21 cellular contexts compared by ENCODE assay signal in genomic region chr6:5521322-5521721, GRCh38.
DNase-seq lines count a peak whose midpoint lies in the region; ATAC-seq and TF ChIP-seq lines count a peak whose summit lies in the region.
"Had no signal": no experiment of that assay in that cellular context is flagged by ENCODE, and none has a peak within 500 bp of the region (broad histone marks: within the 10 kb centered on the region; RNA-seq: fewer than 3 reads in every experiment).

No MANE protein-coding gene starts in this region.

- POLR2A ChIA-PET in CD4-positive, alpha-beta memory T cell (lab: Charles Lee; ENCODE audit: partially characterized antibody): interaction anchor here (0.7 to 1.2 kb wide), 2 partner anchors 9 to 15 kb away, joined by 3 read pairs; no protein-coding TSS in a partner anchor

- peaks cover 61% of the 10 kb centered on the region for H3K4me1 ChIP-seq in CD4-positive, alpha-beta memory T cell (ENCODE audit: insufficient read depth, low read length)
- H3K4me1 ChIP-seq in Loucy (ENCODE audit: insufficient read depth, low read length, poor library complexity, severe bottlenecking) (peaks cover 46% of the 10 kb centered on the region), esophagus muscularis mucosa (no peaks in the 10 kb centered on the region)

- H3K27me3 ChIP-seq in CD4-positive, alpha-beta memory T cell (ENCODE audit: insufficient read depth, low read length): no peaks in the 10 kb centered on the region
- no peaks in the 10 kb centered on the region for H3K27me3 ChIP-seq in Loucy (ENCODE audit: insufficient read depth, low read length, poor library complexity, severe bottlenecking)
- no peaks in the 10 kb centered on the region for H3K27me3 ChIP-seq in esophagus muscularis mucosa
- H3K27me3 ChIP-seq: BLaER1 treated with 17β-estradiol and CSF1 and Interleukin-3, amounts not matched to agents 10 nM and 100 nM had no signal

- no peak overlapping the region for H2AFZ ChIP-seq in Loucy (ENCODE audit: low read length)
- H2AFZ ChIP-seq: GM23338 had no signal

- no peak overlapping the region for H3K9ac ChIP-seq in Loucy (ENCODE audit: low read depth, low read length, poor library complexity, severe bottlenecking)
- H3K9ac ChIP-seq: BLaER1 treated with 17β-estradiol and CSF1 and Interleukin-3, amounts not matched to agents 10 nM and 100 nM had no signal

- peak overlapping the region; percentile 41 for H3K4me3 Mint-ChIP-seq in T-helper 2 cell treated with Interferon-gamma antibody and Interleukin-4, amounts not matched to agents 5 μg/mL and 100 μg/mL, for 36 hours
- peak overlapping the region in 6 of 8 donors; percentile 20 to 67 (median 50) for H3K4me3 Mint-ChIP-seq in CD4-positive, alpha-beta memory T cell
- H3K4me3 Mint-ChIP-seq in nephron progenitor cell: no peak overlapping the region
- H3K4me3 Mint-ChIP-seq: GM23338, IgD-negative memory B cell had no signal

- TF ChIP-seq EP300 in esophagus muscularis mucosa (IDR thresholded peaks at IDR 0.05): no peak

- no peaks in the 10 kb centered on the region for H3K9me3 ChIP-seq in CD4-positive, alpha-beta memory T cell (ENCODE audit: control insufficient read depth in 1 of 2, low read length in 2 of 2)
- H3K9me3 ChIP-seq in Loucy (ENCODE audit: insufficient read depth, low read depth, low read length) (no peaks in the 10 kb centered on the region), esophagus muscularis mucosa (no peaks in the 10 kb centered on the region)
- H3K9me3 ChIP-seq: BLaER1 treated with 17β-estradiol and CSF1 and Interleukin-3, amounts not matched to agents 10 nM and 100 nM had no signal

- H4K20me1 ChIP-seq in Loucy (ENCODE audit: insufficient read depth, low read length, poor library complexity, severe bottlenecking): no peaks in the 10 kb centered on the region
- H4K20me1 ChIP-seq: BLaER1 treated with 17β-estradiol and CSF1 and Interleukin-3, amounts not matched to agents 10 nM and 100 nM had no signal

- H3K36me3 ChIP-seq in CD4-positive, alpha-beta memory T cell (ENCODE audit: insufficient read depth, low read length): no peaks in the 10 kb centered on the region
- H3K36me3 ChIP-seq in Loucy (ENCODE audit: insufficient read depth, low read length) (no peaks in the 10 kb centered on the region), esophagus muscularis mucosa (no peaks in the 10 kb centered on the region)
- H3K36me3 ChIP-seq: BLaER1 treated with 17β-estradiol and CSF1 and Interleukin-3, amounts not matched to agents 10 nM and 100 nM had no signal

- H3K36me3 Mint-ChIP-seq in T-helper 2 cell treated with Interferon-gamma antibody and Interleukin-4, amounts not matched to agents 5 μg/mL and 100 μg/mL, for 36 hours (ENCODE audit: low read depth): peaks cover 4% of the 10 kb centered on the region
- H3K36me3 Mint-ChIP-seq in CD4-positive, alpha-beta memory T cell: peaks cover 0 to 11% of the 10 kb centered on the region in 2 donors
- H3K36me3 Mint-ChIP-seq in nephron progenitor cell (ENCODE audit: low read depth): peaks cover 5% of the 10 kb centered on the region

- H3K9me3 Mint-ChIP-seq in T-helper 2 cell treated with Interferon-gamma antibody and Interleukin-4, amounts not matched to agents 5 μg/mL and 100 μg/mL, for 36 hours: no peaks in the 10 kb centered on the region
- H3K9me3 Mint-ChIP-seq in CD4-positive, alpha-beta memory T cell: no peaks in the 10 kb centered on the region
- H3K9me3 Mint-ChIP-seq in nephron progenitor cell: no peaks in the 10 kb centered on the region
- H3K9me3 Mint-ChIP-seq: GM23338, IgD-negative memory B cell had no signal

- H3K27me3 Mint-ChIP-seq in T-helper 2 cell treated with Interferon-gamma antibody and Interleukin-4, amounts not matched to agents 5 μg/mL and 100 μg/mL, for 36 hours (ENCODE audit: low read depth): no peaks in the 10 kb centered on the region
- no peaks in the 10 kb centered on the region for H3K27me3 Mint-ChIP-seq in CD4-positive, alpha-beta memory T cell
- peaks cover 4% of the 10 kb centered on the region for H3K27me3 Mint-ChIP-seq in nephron progenitor cell (ENCODE audit: low read depth, poor library complexity)
- H3K27me3 Mint-ChIP-seq: IgD-negative memory B cell had no signal

- no peaks in the 10 kb centered on the region for H3K9me2 ChIP-seq in Loucy (replicated peaks; ENCODE audit: low read depth, low read length)

- H3K27ac ChIP-seq in CD4-positive, alpha-beta memory T cell (ENCODE audit: low read depth, low read length): no peak overlapping the region
- H3K27ac ChIP-seq in esophagus muscularis mucosa (replicated peaks in 1 of 4): no peak overlapping the region
- H3K27ac ChIP-seq: BLaER1 treated with 17β-estradiol and CSF1 and Interleukin-3, amounts not matched to agents 10 nM and 100 nM had no signal

- no peak for TF ChIP-seq POLR2A in esophagus muscularis mucosa (IDR thresholded peaks at IDR 0.05; ENCODE audit: low read depth)

- 64% methylated on average over 3 of the region's 3 CpGs for WGBS in esophagus muscularis mucosa

- H3K4me2 ChIP-seq in Loucy (ENCODE audit: low read depth, low read length, poor library complexity, severe bottlenecking): peak overlapping the region; percentile 37
- H3K4me2 ChIP-seq: GM23338 had no signal

- no peak overlapping the region for H3K4me3 ChIP-seq in CD4-positive, alpha-beta memory T cell (ENCODE audit: low read length in 2 of 2)
- H3K4me3 ChIP-seq in Loucy (ENCODE audit: low read length, poor library complexity, severe bottlenecking) (no peak overlapping the region), esophagus muscularis mucosa (no peak overlapping the region)
- H3K4me3 ChIP-seq: BLaER1 treated with 17β-estradiol and CSF1 and Interleukin-3, amounts not matched to agents 10 nM and 100 nM; GM23338 had no signal

- intact Hi-C loops in CD4-positive, alpha-beta memory T cell (cut with micrococcal nuclease): no loop called here
- intact Hi-C loops in esophagus muscularis mucosa (cut with DNase I): no loop called here

- ATAC-seq in HG02981 (IDR thresholded peaks at IDR 0.05; ENCODE audit: unreplicated experiment): no peak
- ATAC-seq: GM23338 had no signal

- no peaks in the 10 kb centered on the region for H3F3A ChIP-seq in Loucy (ENCODE audit: low read depth)

- peaks cover 38% of the 10 kb centered on the region for H3K4me1 Mint-ChIP-seq in T-helper 2 cell treated with Interferon-gamma antibody and Interleukin-4, amounts not matched to agents 5 μg/mL and 100 μg/mL, for 36 hours (ENCODE audit: low read depth)
- peaks cover 38 to 66% (median 49%) of the 10 kb centered on the region in 4 donors for H3K4me1 Mint-ChIP-seq in CD4-positive, alpha-beta memory T cell
- no peaks in the 10 kb centered on the region for H3K4me1 Mint-ChIP-seq in nephron progenitor cell
- H3K4me1 Mint-ChIP-seq: GM23338 had no signal

- no peak for TF ChIP-seq CTCF in Loucy (conservative IDR thresholded peaks at IDR 0.05; ENCODE audit: low read length)
- no peak for TF ChIP-seq CTCF in esophagus muscularis mucosa (IDR thresholded peaks at IDR 0.05)
- no peak for TF ChIP-seq CTCF in nephron progenitor cell (IDR thresholded peaks at IDR 0.05)

- no peak overlapping the region for H3K27ac Mint-ChIP-seq in T-helper 2 cell treated with Interferon-gamma antibody and Interleukin-4, amounts not matched to agents 5 μg/mL and 100 μg/mL, for 36 hours
- peak overlapping the region in 4 of 7 donors; percentile 8 to 57 (median 42) for H3K27ac Mint-ChIP-seq in CD4-positive, alpha-beta memory T cell
- H3K27ac Mint-ChIP-seq in nephron progenitor cell: no peak overlapping the region
- H3K27ac Mint-ChIP-seq: GM23338, IgD-negative memory B cell had no signal

- CTCF ChIA-PET in CD4-positive, alpha-beta memory T cell (lab: Charles Lee; ENCODE audit: partially characterized antibody): interaction anchor here (0.7 to 1.9 kb wide), 3 partner anchors 12 to 604 kb away, joined by 3 to 6 read pairs (median 4); no protein-coding TSS in a partner anchor

- DNase-seq in T-helper 2 cell treated with Interferon-gamma antibody and Interleukin-4, amounts not matched to agents 5 μg/mL and 100 μg/mL, for 36 hours (ENCODE audit: low spot score): no peak
- DNase-seq in T-helper 2 cell: no peak
- no peak for DNase-seq in CD4-positive, alpha-beta memory T cell
- peak; percentile 17 for DNase-seq in esophagus muscularis mucosa (ENCODE audit: extremely low spot score)
- DNase-seq in nephron progenitor cell: no peak
- DNase-seq in T-helper 9 cell: no peak
- DNase-seq: DMS 273 treated with DMSO at 0.1 percent for 48 hours, GDM1, HCEC 1CT, MM.1S, NCI-H1092 treated with DMSO at 0.1 percent for 48 hours, NCI-H1694, NCI-H345, NCI-H526 treated with DMSO at 0.1 percent for 48 hours, Right ventricle myocardium superior, T-helper 1 cell had no signal

- no peaks in the 10 kb centered on the region for H3K79me2 ChIP-seq in Loucy (ENCODE audit: insufficient read depth, low read length)

Comparison
In these comparisons a context has a peak if more than half of its experiments do, and no peak if none do; other contexts are left out.
1. H3K27ac Mint-ChIP-seq: peak in CD4-positive, alpha-beta memory T cell (4 of 7); none in T-helper 2 cell treated with Interferon-gamma antibody and Interleukin-4, amounts not matched to agents 5 μg/mL and 100 μg/mL, for 36 hours (single experiment) and nephron progenitor cell (single experiment).